ENCODE assay signal across 11 cellular contexts in genomic region chr11:106585061-106585460, GRCh38.
A peak's percentile ranks its signal among the peaks of the same experiment; 100 is the strongest.
DNase-seq lines count a peak whose midpoint lies in the region; ATAC-seq and TF ChIP-seq lines count a peak whose summit lies in the region.
"Had no signal": no experiment of that assay in that cellular context is flagged by ENCODE, and none has a peak within 500 bp of the region (broad histone marks: within the 10 kb centered on the region; RNA-seq: fewer than 3 reads in every experiment).

No MANE protein-coding gene starts in this region.

- BruUV-seq in PC-3 (replicated peaks; lab: Mats Ljungman, UMichigan): no TSS peak

- H4K20me1 ChIP-seq in PC-3 (ENCODE audit: low read length): no peaks in the 10 kb centered on the region

- DNase-seq in A172 (ENCODE audit: low spot score) (peak; percentile 12), PC-3 (peak; percentile 77), fibroblast of the aortic adventitia (ENCODE audit: low read depth) (peak; percentile 53), cardiac septum (ENCODE audit: low spot score) (no peak)
- no peak for DNase-seq in stimulated activated CD4-positive, alpha-beta T cell treated with anti-CD3 and anti-CD28 coated beads, Interleukin-4, amount 100 ng/mL, for 24 hours
- DNase-seq: glutamatergic neuron; stimulated activated naive B cell treated with anti-CD40 and anti-IgM and Interleukin-4, amounts not matched to agents 10 μg/mL and 1 μg/mL and 100 μg/mL, for 72 hours had no signal

- H3F3A ChIP-seq in PC-3 (ENCODE audit: low read length, unreplicated experiment): no peaks in the 10 kb centered on the region

- H3K27ac ChIP-seq in PC-3 (ENCODE audit: low read length): no peak overlapping the region
- H3K27ac ChIP-seq: SK-N-MC had no signal

- H3K9ac ChIP-seq in PC-3 (ENCODE audit: low read length): no peak overlapping the region

- intact Hi-C loops in PC-3 (cut with micrococcal nuclease): loop anchor here (1.0 to 2.0 kb wide), 7 partner anchors 186 to 498 kb away; no protein-coding TSS in a partner anchor
- intact Hi-C loops in cardiac septum (cut with DNase I): no loop called here

- no peaks in the 10 kb centered on the region for H3K9me3 ChIP-seq in PC-3 (ENCODE audit: low read length)

- H3K4me2 ChIP-seq in PC-3 (ENCODE audit: low read length): no peak overlapping the region

- CTCF ChIA-PET in PC-3 (lab: Charles Lee): interaction anchor here (0.6 to 1.1 kb wide), 5 partner anchors 16 to 429 kb away, joined by 3 to 6 read pairs (median 3); no protein-coding TSS in a partner anchor

- no peaks in the 10 kb centered on the region for H3K9me2 ChIP-seq in PC-3 (replicated peaks; ENCODE audit: low read length)

- no peaks in the 10 kb centered on the region for H3K27me3 ChIP-seq in PC-3 (ENCODE audit: low read length)

- no peak overlapping the region for H2AFZ ChIP-seq in PC-3 (ENCODE audit: low read length)

- H3K4me3 ChIP-seq in PC-3 (ENCODE audit: low read length) (no peak overlapping the region), fibroblast of the aortic adventitia (ENCODE audit: low read depth, low read length) (no peak overlapping the region)
- H3K4me3 ChIP-seq: SK-N-MC had no signal

- no peaks in the 10 kb centered on the region for H3K36me3 ChIP-seq in PC-3 (ENCODE audit: low read depth, low read length)

- POLR2A ChIA-PET in PC-3 (lab: Charles Lee; ENCODE audit: unreplicated experiment): no interaction called here

- no peaks in the 10 kb centered on the region for H3K4me1 ChIP-seq in PC-3 (ENCODE audit: insufficient read depth, low read length)

- TF ChIP-seq CTCF in GM12872 (IDR thresholded peaks at IDR 0.05; ENCODE audit: insufficient read depth, low read depth, low read length) (peak; percentile 16; the same call in 1 of the 3 replicates), PC-3 (conservative IDR thresholded peaks at IDR 0.05; ENCODE audit: low read depth, low read length) (peak; percentile 88), fibroblast of the aortic adventitia (IDR thresholded peaks at IDR 0.05; ENCODE audit: insufficient read depth, low read length) (peak; percentile 52)

- ATAC-seq in PC-3 (peak; percentile 95), HG02610 (IDR thresholded peaks at IDR 0.05; ENCODE audit: unreplicated experiment) (no peak), HG03565 (IDR thresholded peaks at IDR 0.05; ENCODE audit: unreplicated experiment) (no peak)
- ATAC-seq: stimulated activated naive B cell treated with anti-CD40 and anti-IgM and Interleukin-4, amounts not matched to agents 10 μg/mL and 1 μg/mL and 100 μg/mL, for 72 hours had no signal

- no peaks in the 10 kb centered on the region for H3K79me2 ChIP-seq in PC-3 (ENCODE audit: low read length)

Comparison
In these comparisons a context has a peak if more than half of its experiments do, and no peak if none do; other contexts are left out.
1. DNase-seq: peak in A172 (single experiment), PC-3 (single experiment) and fibroblast of the aortic adventitia (single experiment); none in stimulated activated CD4-positive, alpha-beta T cell treated with anti-CD3 and anti-CD28 coated beads, Interleukin-4, amount 100 ng/mL, for 24 hours (single experiment) and cardiac septum (single experiment).
2. CTCF ChIP-seq: peak in every context shown above with its lines; median percentile 88 in PC-3; 52 in fibroblast of the aortic adventitia; 16 in GM12872.